Comparison of ENCODE assay signal across 9 cellular contexts in genomic region chr10:73248259-73248724, GRCh38. TPM values are rescaled to one million over a fixed set of nuclear protein-coding genes. Genes with fewer than 3 reads are reported as not detected.
DNase-seq lines count a peak whose midpoint lies in the region; ATAC-seq, FAIRE-seq and TF ChIP-seq lines count a peak whose summit lies in the region.
"Had no signal": no experiment of that assay in that cellular context is flagged by ENCODE, and none has a peak within 500 bp of the region (broad histone marks: within the 10 kb centered on the region; RNA-seq: fewer than 3 reads in every experiment).

No MANE protein-coding gene starts in this region.

- no peaks in the 10 kb centered on the region for H4K20me1 ChIP-seq in keratinocyte (ENCODE audit: control insufficient read depth, extremely low read depth, insufficient read depth, low read length)

- no peaks in the 10 kb centered on the region for H3K9me3 ChIP-seq in keratinocyte (ENCODE audit: control insufficient read depth, low read depth, low read length)

- TF ChIP-seq CTCF in GM06990 (IDR thresholded peaks at IDR 0.05; ENCODE audit: insufficient read depth, low read length, poor library complexity, severe bottlenecking) (no peak), activated B cell treated with CpG ODN at 0.5 μM for 24 hours (IDR thresholded peaks at IDR 0.05) (no peak), keratinocyte (optimal IDR thresholded peaks at IDR 0.05 in 1 of 3, IDR thresholded peaks at IDR 0.05 in 1 of 3, conservative IDR thresholded peaks at IDR 0.05 in 1 of 3; ENCODE audit: extremely low read depth in 1 of 3, insufficient read depth in 2 of 3, low read length in 3 of 3) (no peak)

- peak overlapping the region; percentile 91 for H3K27ac ChIP-seq in ACC112 (ENCODE audit: low read depth, low read length)
- H3K27ac ChIP-seq in keratinocyte (ENCODE audit: control insufficient read depth, insufficient read depth, low read length), result peak overlapping the region; percentile 74

- H3K4me1 ChIP-seq in ACC112 (ENCODE audit: control insufficient read depth, insufficient read depth, low read length, unreplicated experiment), result peaks cover 35% of the 10 kb centered on the region
- H3K4me1 ChIP-seq in keratinocyte (ENCODE audit: control insufficient read depth, extremely low read depth, insufficient read depth, low read length), result peaks cover 34% of the 10 kb centered on the region

- DNase-seq in GM06990 (ENCODE audit: extremely low read depth, insufficient read length), result no peak
- DNase-seq in activated B cell treated with CpG ODN at 0.5 μM for 24 hours, result no peak
- no peak for DNase-seq in keratinocyte (ENCODE audit: low read depth, low spot score)
- no peak for DNase-seq in iPS-NIHi11 (ENCODE audit: low spot score)
- DNase-seq: stimulated activated CD4-positive, alpha-beta T cell treated with anti-CD3 and anti-CD28 coated beads, Interleukin-1b, Interleukin-23, amount 100 ng/mL, for 48 hours had no signal

- peak overlapping the region; percentile 93 for H3K4me3 Mint-ChIP-seq in activated B cell treated with CpG ODN at 0.5 μM for 24 hours

- peak overlapping the region; percentile 96 for H3K4me2 ChIP-seq in keratinocyte (ENCODE audit: control insufficient read depth, extremely low read depth, insufficient read depth, low read depth, low read length)

- peak overlapping the region; percentile 93 for H3K27ac Mint-ChIP-seq in activated B cell treated with CpG ODN at 0.5 μM for 24 hours

- H3K9ac ChIP-seq in keratinocyte (ENCODE audit: control insufficient read depth, extremely low read depth, insufficient read depth, low read length), result no peak overlapping the region

- CTCF ChIA-PET in activated B cell treated with CpG ODN at 0.5 μM for 24 hours (lab: Charles Lee), result no interaction called here

- no peaks in the 10 kb centered on the region for H3K9me1 ChIP-seq in keratinocyte (ENCODE audit: control insufficient read depth, extremely low read depth, insufficient read depth, low read length)

- H3K4me3 ChIP-seq in ACC112 (ENCODE audit: low read depth, low read length), result peak overlapping the region; percentile 79; the same call in 1 of the 2 replicates
- H3K4me3 ChIP-seq in GM06990 (replicated peaks; ENCODE audit: low read depth, low read length), result peak overlapping the region; percentile 88
- H3K4me3 ChIP-seq in keratinocyte (ENCODE audit: control insufficient read depth in 2 of 3, extremely low read depth in 1 of 3, insufficient read depth in 2 of 3, low read depth in 1 of 3, low read length in 3 of 3), result no peak overlapping the region

- H3K36me3 Mint-ChIP-seq in activated B cell treated with CpG ODN at 0.5 μM for 24 hours (ENCODE audit: low read depth), result peaks cover 73% of the 10 kb centered on the region

- H2AFZ ChIP-seq in ACC112 (ENCODE audit: low read length, unreplicated experiment) (no peak overlapping the region), keratinocyte (ENCODE audit: control insufficient read depth, low read length) (no peak overlapping the region)

- intact Hi-C loops in activated B cell treated with CpG ODN at 0.5 μM for 24 hours (cut with micrococcal nuclease), result loop anchor here (10.0 kb wide), 1 partner anchor 553 kb away; the partner anchor contains the start of gene MCU

- POLR2A ChIA-PET in activated B cell treated with CpG ODN at 0.5 μM for 24 hours (lab: Charles Lee), result no interaction called here

- ATAC-seq in activated B cell treated with CpG ODN at 0.5 μM for 24 hours (ENCODE audit: low read depth) (no peak), GM18870 (IDR thresholded peaks at IDR 0.05; ENCODE audit: unreplicated experiment) (no peak), GM21423 (IDR thresholded peaks at IDR 0.05; ENCODE audit: unreplicated experiment) (no peak), GM21737 (IDR thresholded peaks at IDR 0.05; ENCODE audit: unreplicated experiment) (no peak)

- H3K27me3 ChIP-seq in ACC112 (ENCODE audit: insufficient read depth, low read length), result no peaks in the 10 kb centered on the region
- no peaks in the 10 kb centered on the region for H3K27me3 ChIP-seq in GM06990 (replicated peaks; ENCODE audit: control insufficient read depth, insufficient read depth, low read length)
- H3K27me3 ChIP-seq in keratinocyte (ENCODE audit: control insufficient read depth, extremely low read depth, insufficient read depth, low read length), result no peaks in the 10 kb centered on the region

- dilution Hi-C loops in keratinocyte (cut with MboI; ENCODE audit: extremely low pct_ligation_motif_present, low sequenced_read_pairs), result no loop called here

- peaks cover 67% of the 10 kb centered on the region for H3K4me1 Mint-ChIP-seq in activated B cell treated with CpG ODN at 0.5 μM for 24 hours

- H3K36me3 ChIP-seq in ACC112 (ENCODE audit: insufficient read depth, low read length), result peaks cover 15% of the 10 kb centered on the region
- H3K36me3 ChIP-seq in GM06990 (ENCODE audit: control insufficient read depth, insufficient read depth, low read length), result no peaks in the 10 kb centered on the region; the same call in none of the 2 replicates
- peaks cover 11 to 38% of the 10 kb centered on the region in 2 experiments for H3K36me3 ChIP-seq in keratinocyte (ENCODE audit: control insufficient read depth in 2 of 2, extremely low read depth in 1 of 2, insufficient read depth in 2 of 2, low read length in 2 of 2)

- no peaks in the 10 kb centered on the region for H3K9me3 Mint-ChIP-seq in activated B cell treated with CpG ODN at 0.5 μM for 24 hours

- H3K27me3 Mint-ChIP-seq in activated B cell treated with CpG ODN at 0.5 μM for 24 hours, result no peaks in the 10 kb centered on the region

- FAIRE-seq in keratinocyte (lab: Jason Lieb, UNC), result no peak

- H3K79me2 ChIP-seq in ACC112 (ENCODE audit: control insufficient read depth, insufficient read depth, low read length, unreplicated experiment) (peaks cover 72% of the 10 kb centered on the region), keratinocyte (ENCODE audit: control insufficient read depth, insufficient read depth, low read length) (peaks cover 67% of the 10 kb centered on the region)

RNA-seq across cellular contexts. Expression of gene DNAJC9, which starts 1.2 kb away (rescaled TPM):
- total RNA-seq in activated B cell treated with CpG ODN at 0.5 μM for 24 hours, result 22.8 and 24.4 TPM in 2 replicates
- polyA plus RNA-seq in keratinocyte, result 14.1 to 23.9 TPM (median 23.3 TPM) in 3 replicates
- polyA plus RNA-seq in keratinocyte (2011; ENCODE audit: low read depth), result 12.7 TPM
- 16.0 and 21.1 TPM in 2 replicates for polyA plus RNA-seq in keratinocyte (2011; cell fraction: cytosol; rRNA removed)
- 18.9 and 23.5 TPM in 2 replicates for polyA plus RNA-seq in keratinocyte (2011; cell fraction: nucleus; rRNA removed)
- 11.4 and 20.8 TPM in 2 replicates for polyA plus RNA-seq in keratinocyte (2012; ENCODE audit: low replicate concordance)
- polyA minus RNA-seq in keratinocyte, result 5.7 to 22.0 TPM (median 9.4 TPM) in 3 replicates
- 16.7 TPM for polyA minus RNA-seq in keratinocyte (2011; cell fraction: cytosol; rRNA and poly(A)+ RNA removed)
- polyA minus RNA-seq in keratinocyte (2011; cell fraction: nucleus; rRNA and poly(A)+ RNA removed), result 6.1 and 7.9 TPM in 2 replicates

RNA-seq across cellular contexts. Expression of gene MRPS16, which starts 4.2 kb away (rescaled TPM):
- total RNA-seq in activated B cell treated with CpG ODN at 0.5 μM for 24 hours, result 85.9 and 88.5 TPM in 2 replicates
- 79.2 to 95.4 TPM (median 79.9 TPM) in 3 replicates for polyA plus RNA-seq in keratinocyte
- polyA plus RNA-seq in keratinocyte (2011; ENCODE audit: low read depth), result 20.6 TPM
- polyA plus RNA-seq in keratinocyte (2011; cell fraction: cytosol; rRNA removed), result 53.3 and 67.5 TPM in 2 replicates
- 33.7 and 46.1 TPM in 2 replicates for polyA plus RNA-seq in keratinocyte (2011; cell fraction: nucleus; rRNA removed)
- 70.7 and 105 TPM in 2 replicates for polyA plus RNA-seq in keratinocyte (2012; ENCODE audit: low replicate concordance)
- polyA minus RNA-seq in keratinocyte, result 32.8 to 59.0 TPM (median 56.3 TPM) in 3 replicates
- 74.6 TPM for polyA minus RNA-seq in keratinocyte (2011; cell fraction: cytosol; rRNA and poly(A)+ RNA removed)
- 17.6 and 22.0 TPM in 2 replicates for polyA minus RNA-seq in keratinocyte (2011; cell fraction: nucleus; rRNA and poly(A)+ RNA removed)

Comparison
In these comparisons a context has a peak if more than half of its experiments do, and no peak if none do; other contexts are left out.
1. H3K4me3 ChIP-seq: peak in ACC112 (single experiment) and GM06990 (single experiment); none in keratinocyte (0 of 3).